Comparison of ENCODE assay signal across 15 cellular contexts in genomic region chr15:28573351-28573750, GRCh38. TPM values are rescaled to one million over a fixed set of nuclear protein-coding genes. Genes with fewer than 3 reads are reported as not detected.
"Had no signal": no experiment of that assay in that cellular context is flagged by ENCODE, and none has a peak within 500 bp of the region (broad histone marks: within the 10 kb centered on the region; RNA-seq: fewer than 3 reads in every experiment).

No MANE protein-coding gene starts in this region.

RNA-seq across cellular contexts. Expression of gene GOLGA6L25, which starts 20.0 kb away (rescaled TPM):
- total RNA-seq: activated B cell treated with CpG ODN at 0.5 μM for 24 hours; activated CD4-positive, alpha-beta memory T cell treated with anti-CD3 and anti-CD28 coated beads for 36 hours; activated CD4-positive, alpha-beta memory T cell treated with anti-CD3 and anti-CD28 coated beads, Interleukin-2, amount 10 ng/mL, durations not matched to agents 7 days and 5 days; activated CD4-positive, alpha-beta T cell treated with anti-CD3 and anti-CD28 coated beads for 36 hours; activated CD4-positive, alpha-beta T cell treated with anti-CD3 and anti-CD28 coated beads, Interleukin-2, amount 10 ng/mL, durations not matched to agents 24 days and 14 days; activated CD4-positive, alpha-beta T cell treated with anti-CD3 and anti-CD28 coated beads, Interleukin-2, amount 10 ng/mL, durations not matched to agents 7 days and 5 days; activated CD8-positive, alpha-beta memory T cell treated with anti-CD3 and anti-CD28 coated beads for 36 hours; activated CD8-positive, alpha-beta memory T cell treated with anti-CD3 and anti-CD28 coated beads, Interleukin-2, amount 10 ng/mL, durations not matched to agents 7 days and 5 days; activated CD8-positive, alpha-beta T cell treated with anti-CD3 and anti-CD28 coated beads for 36 hours; activated CD8-positive, alpha-beta T cell treated with anti-CD3 and anti-CD28 coated beads, Interleukin-2, amount 10 ng/mL, durations not matched to agents 7 days and 5 days; T-cell; T-helper 1 cell treated with Interleukin-12 subunit alpha and Interleukin-12 subunit beta and Interleukin-4 antibody, amounts not matched to agents 30 ng/mL and 1 ng/mL, for 36 hours; T-helper 17 cell; T-helper 2 cell treated with Interferon-gamma antibody and Interleukin-4, amounts not matched to agents 100 ng/mL and 5 ng/mL, for 36 hours; WTC11 had no signal

RNA-seq across cellular contexts. Expression of gene GOLGA8G, which starts 40.6 kb away (rescaled TPM):
- total RNA-seq: activated B cell treated with CpG ODN at 0.5 μM for 24 hours; activated CD4-positive, alpha-beta memory T cell treated with anti-CD3 and anti-CD28 coated beads for 36 hours; activated CD4-positive, alpha-beta memory T cell treated with anti-CD3 and anti-CD28 coated beads, Interleukin-2, amount 10 ng/mL, durations not matched to agents 7 days and 5 days; activated CD4-positive, alpha-beta T cell treated with anti-CD3 and anti-CD28 coated beads for 36 hours; activated CD4-positive, alpha-beta T cell treated with anti-CD3 and anti-CD28 coated beads, Interleukin-2, amount 10 ng/mL, durations not matched to agents 24 days and 14 days; activated CD4-positive, alpha-beta T cell treated with anti-CD3 and anti-CD28 coated beads, Interleukin-2, amount 10 ng/mL, durations not matched to agents 7 days and 5 days; activated CD8-positive, alpha-beta memory T cell treated with anti-CD3 and anti-CD28 coated beads for 36 hours; activated CD8-positive, alpha-beta memory T cell treated with anti-CD3 and anti-CD28 coated beads, Interleukin-2, amount 10 ng/mL, durations not matched to agents 7 days and 5 days; activated CD8-positive, alpha-beta T cell treated with anti-CD3 and anti-CD28 coated beads for 36 hours; activated CD8-positive, alpha-beta T cell treated with anti-CD3 and anti-CD28 coated beads, Interleukin-2, amount 10 ng/mL, durations not matched to agents 7 days and 5 days; T-helper 1 cell treated with Interleukin-12 subunit alpha and Interleukin-12 subunit beta and Interleukin-4 antibody, amounts not matched to agents 30 ng/mL and 1 ng/mL, for 36 hours; T-helper 17 cell; WTC11 had no signal
